In genomic region chr19:51014242-51014641, GRCh38 we compare ENCODE assay signal across 28 cellular contexts. TPM values are rescaled to one million over a fixed set of nuclear protein-coding genes. Genes with fewer than 3 reads are reported as not detected.
A peak's percentile ranks its signal among the peaks of the same experiment; 100 is the strongest.
DNase-seq lines count a peak whose midpoint lies in the region; ATAC-seq, FAIRE-seq and TF ChIP-seq lines count a peak whose summit lies in the region.
"Had no signal": no experiment of that assay in that cellular context is flagged by ENCODE, and none has a peak within 500 bp of the region (broad histone marks: within the 10 kb centered on the region; RNA-seq: fewer than 3 reads in every experiment).

No MANE protein-coding gene starts in this region.

- in situ Hi-C loops in HepG2 (cut with HindIII; ENCODE audit: extremely low pct_ligation_motif_present, low pct_unique_long_range_greater_than_20kb): no loop called here
- in situ Hi-C loops in gastrocnemius medialis (cut with MboI; ENCODE audit: low sequenced_read_pairs in 4 of 4): no loop called here

- H3K27me3 Mint-ChIP-seq in neural progenitor cell (ENCODE audit: insufficient read depth, low read depth): peaks cover 56% of the 10 kb centered on the region

- WGBS in HepG2 (ENCODE audit: low lambda C conversion rate): 77% methylated on average over 6 of the region's 6 CpGs
- 41% methylated on average over 2 of the region's 6 CpGs for WGBS in right lobe of liver (ENCODE audit: insufficient coverage, low coverage, low lambda C conversion rate, missing lambda C conversion rate)

- H2AFZ ChIP-seq in HepG2 (ENCODE audit: low read length) (no peak overlapping the region), neural progenitor cell (replicated peaks) (no peak overlapping the region)
- H2AFZ ChIP-seq: GM23338 had no signal

- CTCF ChIA-PET in HepG2 (lab: Yijun Ruan, JAX; ENCODE audit: low intra/inter-chr PET ratio, low total read pairs): no interaction called here

- no peak for TF ChIP-seq EP300 in HepG2 (IDR thresholded peaks at IDR 0.05; ENCODE audit: low read depth in 2 of 2, low read length in 2 of 2)
- TF ChIP-seq EP300 in HepG2 (CRISPR knock-in tag; IDR thresholded peaks at IDR 0.05; ENCODE audit: borderline replicate concordance): no peak

- H3K36me3 Mint-ChIP-seq in neural progenitor cell: no peaks in the 10 kb centered on the region
- H3K36me3 Mint-ChIP-seq: CD4-positive, alpha-beta memory T cell had no signal

- no peaks in the 10 kb centered on the region for H4K20me1 ChIP-seq in HepG2 (ENCODE audit: insufficient read depth, low read length)
- no peaks in the 10 kb centered on the region for H4K20me1 ChIP-seq in neural progenitor cell (ENCODE audit: low read depth)

- no peak overlapping the region for H3K27ac Mint-ChIP-seq in neural progenitor cell
- H3K27ac Mint-ChIP-seq: CD4-positive, alpha-beta memory T cell; GM23338 had no signal

- intact Hi-C loops in HepG2 (cut with micrococcal nuclease; ENCODE audit: unreplicated experiment): loop anchor here (10.0 kb wide), 1 partner anchor 79 kb away; no protein-coding TSS in a partner anchor
- intact Hi-C loops in right lobe of liver (cut with DNase I): no loop called here
- intact Hi-C loops in head of caudate nucleus (cut with DNase I): no loop called here
- intact Hi-C loops in gastrocnemius medialis (cut with DNase I; ENCODE audit: low total_unique reads): no loop called here

- peaks cover 13% of the 10 kb centered on the region for H3K9me3 Mint-ChIP-seq in neural progenitor cell

- DNase-seq in HepG2 (ENCODE audit: low spot score) (no peak), right lobe of liver (no peak), epithelial cell of prostate (ENCODE audit: low read depth, low spot score) (no peak), neural progenitor cell (ENCODE audit: low spot score) (no peak), head of caudate nucleus (no peak), gastrocnemius medialis (no peak), NCI-H510A (lab: John Stamatoyannopoulos, UW) (no peak)
- DNase-seq in activated T-cell treated with anti-CD3 and anti-CD28 coated beads, Interleukin-2, amount 50 U/mL, for 1 hour: no peak
- DNase-seq: ACHN; AML-193; BE2C; C1 segment of cervical spinal cord; Calu3; CD4-positive, alpha-beta memory T cell; COR-L47; DMS53; DMS79 treated with DMSO at 0.1 percent for 48 hours; GF-D8; H9 had no signal

- H3K27ac ChIP-seq in HepG2 (ENCODE audit: extremely low read length, insufficient read depth, low read length) (no peak overlapping the region), right lobe of liver (no peak overlapping the region), epithelial cell of prostate (peak overlapping the region; percentile 92), neural progenitor cell (no peak overlapping the region), gastrocnemius medialis (no peak overlapping the region)
- H3K27ac ChIP-seq: 22Rv1 had no signal

- H3K4me1 Mint-ChIP-seq in neural progenitor cell: peaks cover 9% of the 10 kb centered on the region

- H3K4me1 ChIP-seq in HepG2 (ENCODE audit: insufficient read depth, low read length) (0 out of 2 replicates have a peak, but pooled peaks cover 4% of the 10 kb centered on the region), right lobe of liver (no peaks in the 10 kb centered on the region), neural progenitor cell (peaks cover 6% of the 10 kb centered on the region), gastrocnemius medialis (no peaks in the 10 kb centered on the region)
- H3K4me1 ChIP-seq: BE2C had no signal

- H3K9me3 ChIP-seq in HepG2 (ENCODE audit: low read length): no peaks in the 10 kb centered on the region
- no peaks in the 10 kb centered on the region for H3K9me3 ChIP-seq in right lobe of liver
- H3K9me3 ChIP-seq in neural progenitor cell (ENCODE audit: low read depth): no peaks in the 10 kb centered on the region
- H3K9me3 ChIP-seq in gastrocnemius medialis: no peaks in the 10 kb centered on the region
- H3K9me3 ChIP-seq: BE2C had no signal

- no peak for ATAC-seq in HepG2
- ATAC-seq in right lobe of liver: no peak
- no peak for ATAC-seq in gastrocnemius medialis
- ATAC-seq: GM23338, HCT116 had no signal

- H3K4me3 Mint-ChIP-seq in neural progenitor cell: peak overlapping the region; percentile 64
- H3K4me3 Mint-ChIP-seq: CD4-positive, alpha-beta memory T cell; GM23338; H9 had no signal

- TF ChIP-seq CTCF in HepG2 (CRISPR knock-in tag; IDR thresholded peaks at IDR 0.05): no peak
- no peak for TF ChIP-seq CTCF in right lobe of liver (IDR thresholded peaks at IDR 0.05)
- no peak for TF ChIP-seq CTCF in neural progenitor cell (IDR thresholded peaks at IDR 0.05)
- TF ChIP-seq CTCF in gastrocnemius medialis (IDR thresholded peaks at IDR 0.05 in 4 of 5, conservative IDR thresholded peaks at IDR 0.05 in 1 of 5): no peak

- POLR2A ChIA-PET in HepG2 (lab: Yijun Ruan, JAX): no interaction called here

- no peak overlapping the region for H3K9ac ChIP-seq in HepG2 (ENCODE audit: insufficient read depth, low read depth, low read length)
- no peak overlapping the region for H3K9ac ChIP-seq in neural progenitor cell

- TF ChIP-seq RAD21 in HepG2 (CRISPR knock-in tag; IDR thresholded peaks at IDR 0.05): no peak

- H3K4me3 ChIP-seq in HepG2 (replicated peaks in 1 of 3; ENCODE audit: insufficient read depth in 1 of 3, low read depth in 2 of 3, low read length in 3 of 3) (no peak overlapping the region), right lobe of liver (no peak overlapping the region), neural progenitor cell (no peak overlapping the region), gastrocnemius medialis (no peak overlapping the region)
- H3K4me3 ChIP-seq: GM23338 had no signal

- H3K36me3 ChIP-seq in HepG2 (replicated peaks in 1 of 2; ENCODE audit: control insufficient read depth in 1 of 2, insufficient read depth in 2 of 2, low read length in 2 of 2) (no peaks in the 10 kb centered on the region), right lobe of liver (no peaks in the 10 kb centered on the region), neural progenitor cell (no peaks in the 10 kb centered on the region), gastrocnemius medialis (no peaks in the 10 kb centered on the region)
- H3K36me3 ChIP-seq: BE2C had no signal

- peaks cover 12% of the 10 kb centered on the region for H3F3A ChIP-seq in neural progenitor cell (ENCODE audit: low read depth)

- FAIRE-seq in HepG2 (lab: Jason Lieb, UNC): no peak
- FAIRE-seq: A204.1, GM12891, GM18507 had no signal

- H3K4me2 ChIP-seq in HepG2 (ENCODE audit: low read depth, low read length) (no peak overlapping the region), neural progenitor cell (no peak overlapping the region)
- H3K4me2 ChIP-seq: GM23338 had no signal

- peaks cover 2 to 23% of the 10 kb centered on the region in 2 experiments; a peak in 4 of 5 replicates for H3K27me3 ChIP-seq in HepG2 (ENCODE audit: control insufficient read depth in 1 of 2, insufficient read depth in 2 of 2, low read length in 2 of 2)
- peaks cover 3 to 6% of the 10 kb centered on the region in 2 donors for H3K27me3 ChIP-seq in right lobe of liver
- peaks cover 55% of the 10 kb centered on the region for H3K27me3 ChIP-seq in neural progenitor cell
- H3K27me3 ChIP-seq in gastrocnemius medialis: peaks cover 24 to 37% (median 36%) of the 10 kb centered on the region in 3 donors

- TF ChIP-seq POLR2A in HepG2 (IDR thresholded peaks at IDR 0.05; ENCODE audit: insufficient read depth in 1 of 2, low read depth in 2 of 2, low read length in 2 of 2) (no peak), right lobe of liver (IDR thresholded peaks at IDR 0.05) (no peak), gastrocnemius medialis (IDR thresholded peaks at IDR 0.05) (no peak)

- H3K79me2 ChIP-seq in HepG2 (ENCODE audit: insufficient read depth, low read length) (no peaks in the 10 kb centered on the region), neural progenitor cell (ENCODE audit: low read depth) (no peaks in the 10 kb centered on the region)

- no TSS peak for BruUV-seq in HepG2 (replicated peaks; lab: Mats Ljungman, UMichigan)

RNA-seq across cellular contexts. Expression of gene KLK10, which starts 5.3 kb away (rescaled TPM):
- total RNA-seq in HepG2 (2016; rRNA removed; fragmentation: Illumina TruSeq; extraction: Trizol) (not detected in 2 replicates), right lobe of liver (under 1 TPM in 2 of 6 experiments, not detected in 4; 0.13 to 0.43 TPM), neural progenitor cell (ENCODE audit: low replicate concordance) (1.9 TPM in 1 of 2 replicates, not detected in the other), gastrocnemius medialis (1 to 10 TPM in 1 of 4 donors, not detected in 3; 1.6 TPM)
- total RNA-seq in HepG2 (2016; cell fraction: cytosol; rRNA removed; fragmentation: Illumina TruSeq; extraction: Trizol; ENCODE audit: low read depth): not detected in 2 replicates
- not detected in 2 replicates for total RNA-seq in HepG2 (2016; cell fraction: insoluble cytoplasmic fraction; rRNA removed; fragmentation: Illumina TruSeq; extraction: Trizol)
- not detected in 2 replicates for total RNA-seq in HepG2 (2016; cell fraction: membrane; rRNA removed; fragmentation: Illumina TruSeq; extraction: Trizol)
- total RNA-seq in HepG2 (2016; cell fraction: nucleus; rRNA removed; fragmentation: Illumina TruSeq; extraction: Trizol): not detected in 2 replicates
- not detected in 2 replicates for polyA plus RNA-seq in HepG2 (2011; rRNA removed)
- not detected in 2 replicates for polyA plus RNA-seq in HepG2 (2011; cell fraction: cytosol; rRNA removed)
- polyA plus RNA-seq in HepG2 (2011; cell fraction: nucleus; rRNA removed): not detected in 2 replicates
- not detected in 2 replicates for polyA plus RNA-seq in HepG2 (2012)
- not detected in 2 replicates for polyA plus RNA-seq in HepG2 (2016; cell fraction: cytosol; fragmentation: Illumina TruSeq; extraction: Trizol; ENCODE audit: low read depth)
- polyA plus RNA-seq in HepG2 (2016; cell fraction: insoluble cytoplasmic fraction; fragmentation: Illumina TruSeq; extraction: Trizol; ENCODE audit: low read depth): not detected in 2 replicates
- not detected in 2 replicates for polyA plus RNA-seq in HepG2 (2016; cell fraction: membrane; fragmentation: Illumina TruSeq; extraction: Trizol; ENCODE audit: low read depth)
- polyA plus RNA-seq in HepG2 (2016; cell fraction: nucleus; fragmentation: Illumina TruSeq; extraction: Trizol; ENCODE audit: insufficient read depth, low read depth): not detected in 2 replicates
- polyA minus RNA-seq in HepG2 (2011; rRNA and poly(A)+ RNA removed; ENCODE audit: low replicate concordance): not detected in 2 replicates
- not detected in 2 replicates for polyA minus RNA-seq in HepG2 (2011; cell fraction: cytosol; rRNA and poly(A)+ RNA removed)
- polyA minus RNA-seq in HepG2 (2011; cell fraction: nucleus; rRNA and poly(A)+ RNA removed): not detected in 2 replicates
- total RNA-seq: CD4-positive, alpha-beta memory T cell; Daoy; G401; H4 had no signal
- polyA plus RNA-seq: CD4-positive, alpha-beta memory T cell had no signal

RNA-seq across cellular contexts. Expression of gene KLK11, which starts 12.2 kb away (rescaled TPM):
- total RNA-seq in HepG2 (2016; rRNA removed; fragmentation: Illumina TruSeq; extraction: Trizol): not detected in 2 replicates
- total RNA-seq in HepG2 (2016; cell fraction: cytosol; rRNA removed; fragmentation: Illumina TruSeq; extraction: Trizol; ENCODE audit: low read depth): not detected in 2 replicates
- not detected in 2 replicates for total RNA-seq in HepG2 (2016; cell fraction: insoluble cytoplasmic fraction; rRNA removed; fragmentation: Illumina TruSeq; extraction: Trizol)
- total RNA-seq in HepG2 (2016; cell fraction: membrane; rRNA removed; fragmentation: Illumina TruSeq; extraction: Trizol): not detected in 2 replicates
- not detected in 2 replicates for total RNA-seq in HepG2 (2016; cell fraction: nucleus; rRNA removed; fragmentation: Illumina TruSeq; extraction: Trizol)
- not detected in 2 replicates for polyA plus RNA-seq in HepG2 (2011; rRNA removed)
- polyA plus RNA-seq in HepG2 (2011; cell fraction: cytosol; rRNA removed): not detected in 2 replicates
- polyA plus RNA-seq in HepG2 (2011; cell fraction: nucleus; rRNA removed): not detected in 2 replicates
- not detected in 2 replicates for polyA plus RNA-seq in HepG2 (2012)
- polyA plus RNA-seq in HepG2 (2016; cell fraction: cytosol; fragmentation: Illumina TruSeq; extraction: Trizol; ENCODE audit: low read depth): not detected in 2 replicates
- not detected in 2 replicates for polyA plus RNA-seq in HepG2 (2016; cell fraction: insoluble cytoplasmic fraction; fragmentation: Illumina TruSeq; extraction: Trizol; ENCODE audit: low read depth)
- polyA plus RNA-seq in HepG2 (2016; cell fraction: membrane; fragmentation: Illumina TruSeq; extraction: Trizol; ENCODE audit: low read depth): not detected in 2 replicates
- polyA plus RNA-seq in HepG2 (2016; cell fraction: nucleus; fragmentation: Illumina TruSeq; extraction: Trizol; ENCODE audit: insufficient read depth, low read depth): not detected in 2 replicates
- polyA minus RNA-seq in HepG2 (2011; rRNA and poly(A)+ RNA removed; ENCODE audit: low replicate concordance): not detected in 2 replicates
- polyA minus RNA-seq in HepG2 (2011; cell fraction: cytosol; rRNA and poly(A)+ RNA removed): not detected in 2 replicates
- polyA minus RNA-seq in HepG2 (2011; cell fraction: nucleus; rRNA and poly(A)+ RNA removed): not detected in 2 replicates
- total RNA-seq in right lobe of liver: not detected
- not detected in 2 replicates for total RNA-seq in neural progenitor cell (ENCODE audit: low replicate concordance)
- total RNA-seq in gastrocnemius medialis: not detected
- total RNA-seq: CD4-positive, alpha-beta memory T cell; Daoy; G401; GM23338; H4; H9 had no signal
- polyA plus RNA-seq: CD4-positive, alpha-beta memory T cell; GM23338 had no signal

RNA-seq across cellular contexts. Expression of gene KLK8, which starts 12.8 kb away (rescaled TPM):
- total RNA-seq in HepG2 (2016; rRNA removed; fragmentation: Illumina TruSeq; extraction: Trizol) (not detected in 2 replicates), right lobe of liver (not detected), neural progenitor cell (ENCODE audit: low replicate concordance) (0.46 TPM in 1 of 2 replicates, not detected in the other), gastrocnemius medialis (not detected)
- not detected in 2 replicates for total RNA-seq in HepG2 (2016; cell fraction: cytosol; rRNA removed; fragmentation: Illumina TruSeq; extraction: Trizol; ENCODE audit: low read depth)
- total RNA-seq in HepG2 (2016; cell fraction: insoluble cytoplasmic fraction; rRNA removed; fragmentation: Illumina TruSeq; extraction: Trizol): not detected in 2 replicates
- total RNA-seq in HepG2 (2016; cell fraction: membrane; rRNA removed; fragmentation: Illumina TruSeq; extraction: Trizol): not detected in 2 replicates
- total RNA-seq in HepG2 (2016; cell fraction: nucleus; rRNA removed; fragmentation: Illumina TruSeq; extraction: Trizol): not detected in 2 replicates
- polyA plus RNA-seq in HepG2 (2011; rRNA removed): not detected in 2 replicates
- not detected in 2 replicates for polyA plus RNA-seq in HepG2 (2011; cell fraction: cytosol; rRNA removed)
- polyA plus RNA-seq in HepG2 (2011; cell fraction: nucleus; rRNA removed): not detected in 2 replicates
- not detected in 2 replicates for polyA plus RNA-seq in HepG2 (2012)
- not detected in 2 replicates for polyA plus RNA-seq in HepG2 (2016; cell fraction: cytosol; fragmentation: Illumina TruSeq; extraction: Trizol; ENCODE audit: low read depth)
- polyA plus RNA-seq in HepG2 (2016; cell fraction: insoluble cytoplasmic fraction; fragmentation: Illumina TruSeq; extraction: Trizol; ENCODE audit: low read depth): not detected in 2 replicates
- not detected in 2 replicates for polyA plus RNA-seq in HepG2 (2016; cell fraction: membrane; fragmentation: Illumina TruSeq; extraction: Trizol; ENCODE audit: low read depth)
- not detected in 2 replicates for polyA plus RNA-seq in HepG2 (2016; cell fraction: nucleus; fragmentation: Illumina TruSeq; extraction: Trizol; ENCODE audit: insufficient read depth, low read depth)
- polyA minus RNA-seq in HepG2 (2011; rRNA and poly(A)+ RNA removed; ENCODE audit: low replicate concordance): not detected in 2 replicates
- polyA minus RNA-seq in HepG2 (2011; cell fraction: cytosol; rRNA and poly(A)+ RNA removed): not detected in 2 replicates
- not detected in 2 replicates for polyA minus RNA-seq in HepG2 (2011; cell fraction: nucleus; rRNA and poly(A)+ RNA removed)
- total RNA-seq: CD4-positive, alpha-beta memory T cell; Daoy; G401; H4 had no signal
- polyA plus RNA-seq: CD4-positive, alpha-beta memory T cell had no signal

RNA-seq across cellular contexts. Expression of gene KLK12, which starts 20.6 kb away (rescaled TPM):
- total RNA-seq in HepG2 (2016; rRNA removed; fragmentation: Illumina TruSeq; extraction: Trizol) (not detected in 2 replicates), right lobe of liver (not detected), neural progenitor cell (ENCODE audit: low replicate concordance) (not detected in 2 replicates), gastrocnemius medialis (not detected)
- total RNA-seq in HepG2 (2016; cell fraction: cytosol; rRNA removed; fragmentation: Illumina TruSeq; extraction: Trizol; ENCODE audit: low read depth): not detected in 2 replicates
- not detected in 2 replicates for total RNA-seq in HepG2 (2016; cell fraction: insoluble cytoplasmic fraction; rRNA removed; fragmentation: Illumina TruSeq; extraction: Trizol)
- not detected in 2 replicates for total RNA-seq in HepG2 (2016; cell fraction: membrane; rRNA removed; fragmentation: Illumina TruSeq; extraction: Trizol)
- total RNA-seq in HepG2 (2016; cell fraction: nucleus; rRNA removed; fragmentation: Illumina TruSeq; extraction: Trizol): not detected in 2 replicates
- polyA plus RNA-seq in HepG2 (2011; rRNA removed): not detected in 2 replicates
- polyA plus RNA-seq in HepG2 (2011; cell fraction: cytosol; rRNA removed): not detected in 2 replicates
- not detected in 2 replicates for polyA plus RNA-seq in HepG2 (2011; cell fraction: nucleus; rRNA removed)
- not detected in 2 replicates for polyA plus RNA-seq in HepG2 (2012)
- not detected in 2 replicates for polyA plus RNA-seq in HepG2 (2016; cell fraction: cytosol; fragmentation: Illumina TruSeq; extraction: Trizol; ENCODE audit: low read depth)
- not detected in 2 replicates for polyA plus RNA-seq in HepG2 (2016; cell fraction: insoluble cytoplasmic fraction; fragmentation: Illumina TruSeq; extraction: Trizol; ENCODE audit: low read depth)
- polyA plus RNA-seq in HepG2 (2016; cell fraction: membrane; fragmentation: Illumina TruSeq; extraction: Trizol; ENCODE audit: low read depth): not detected in 2 replicates
- polyA plus RNA-seq in HepG2 (2016; cell fraction: nucleus; fragmentation: Illumina TruSeq; extraction: Trizol; ENCODE audit: insufficient read depth, low read depth): not detected in 2 replicates
- not detected in 2 replicates for polyA minus RNA-seq in HepG2 (2011; rRNA and poly(A)+ RNA removed; ENCODE audit: low replicate concordance)
- polyA minus RNA-seq in HepG2 (2011; cell fraction: cytosol; rRNA and poly(A)+ RNA removed): not detected in 2 replicates
- polyA minus RNA-seq in HepG2 (2011; cell fraction: nucleus; rRNA and poly(A)+ RNA removed): not detected in 2 replicates
- total RNA-seq: Calu3; CD4-positive, alpha-beta memory T cell; Daoy; G401; GM23338; H4; H9 had no signal
- polyA plus RNA-seq: CD4-positive, alpha-beta memory T cell; GM23338 had no signal

RNA-seq across cellular contexts. Expression of gene KLK7, which starts 30.5 kb away (rescaled TPM):
- total RNA-seq in HepG2 (2016; rRNA removed; fragmentation: Illumina TruSeq; extraction: Trizol): not detected in 2 replicates
- not detected in 2 replicates for total RNA-seq in HepG2 (2016; cell fraction: cytosol; rRNA removed; fragmentation: Illumina TruSeq; extraction: Trizol; ENCODE audit: low read depth)
- not detected in 2 replicates for total RNA-seq in HepG2 (2016; cell fraction: insoluble cytoplasmic fraction; rRNA removed; fragmentation: Illumina TruSeq; extraction: Trizol)
- not detected in 2 replicates for total RNA-seq in HepG2 (2016; cell fraction: membrane; rRNA removed; fragmentation: Illumina TruSeq; extraction: Trizol)
- not detected in 2 replicates for total RNA-seq in HepG2 (2016; cell fraction: nucleus; rRNA removed; fragmentation: Illumina TruSeq; extraction: Trizol)
- not detected in 2 replicates for polyA plus RNA-seq in HepG2 (2011; rRNA removed)
- not detected in 2 replicates for polyA plus RNA-seq in HepG2 (2011; cell fraction: cytosol; rRNA removed)
- not detected in 2 replicates for polyA plus RNA-seq in HepG2 (2011; cell fraction: nucleus; rRNA removed)
- not detected in 2 replicates for polyA plus RNA-seq in HepG2 (2012)
- polyA plus RNA-seq in HepG2 (2016; cell fraction: cytosol; fragmentation: Illumina TruSeq; extraction: Trizol; ENCODE audit: low read depth): not detected in 2 replicates
- not detected in 2 replicates for polyA plus RNA-seq in HepG2 (2016; cell fraction: insoluble cytoplasmic fraction; fragmentation: Illumina TruSeq; extraction: Trizol; ENCODE audit: low read depth)
- not detected in 2 replicates for polyA plus RNA-seq in HepG2 (2016; cell fraction: membrane; fragmentation: Illumina TruSeq; extraction: Trizol; ENCODE audit: low read depth)
- polyA plus RNA-seq in HepG2 (2016; cell fraction: nucleus; fragmentation: Illumina TruSeq; extraction: Trizol; ENCODE audit: insufficient read depth, low read depth): not detected in 2 replicates
- polyA minus RNA-seq in HepG2 (2011; rRNA and poly(A)+ RNA removed; ENCODE audit: low replicate concordance): 0.28 TPM in 1 of 2 replicates, not detected in the other
- not detected in 2 replicates for polyA minus RNA-seq in HepG2 (2011; cell fraction: cytosol; rRNA and poly(A)+ RNA removed)
- polyA minus RNA-seq in HepG2 (2011; cell fraction: nucleus; rRNA and poly(A)+ RNA removed): not detected in 2 replicates
- not detected for total RNA-seq in right lobe of liver
- 0.28 and 0.36 TPM in 2 replicates for total RNA-seq in neural progenitor cell (ENCODE audit: low replicate concordance)
- total RNA-seq in gastrocnemius medialis: not detected
- total RNA-seq: CD4-positive, alpha-beta memory T cell; Daoy; G401; H4 had no signal
- polyA plus RNA-seq: CD4-positive, alpha-beta memory T cell had no signal
